ENCODE assay signal across 11 cellular contexts in the genomic region with DNA sequence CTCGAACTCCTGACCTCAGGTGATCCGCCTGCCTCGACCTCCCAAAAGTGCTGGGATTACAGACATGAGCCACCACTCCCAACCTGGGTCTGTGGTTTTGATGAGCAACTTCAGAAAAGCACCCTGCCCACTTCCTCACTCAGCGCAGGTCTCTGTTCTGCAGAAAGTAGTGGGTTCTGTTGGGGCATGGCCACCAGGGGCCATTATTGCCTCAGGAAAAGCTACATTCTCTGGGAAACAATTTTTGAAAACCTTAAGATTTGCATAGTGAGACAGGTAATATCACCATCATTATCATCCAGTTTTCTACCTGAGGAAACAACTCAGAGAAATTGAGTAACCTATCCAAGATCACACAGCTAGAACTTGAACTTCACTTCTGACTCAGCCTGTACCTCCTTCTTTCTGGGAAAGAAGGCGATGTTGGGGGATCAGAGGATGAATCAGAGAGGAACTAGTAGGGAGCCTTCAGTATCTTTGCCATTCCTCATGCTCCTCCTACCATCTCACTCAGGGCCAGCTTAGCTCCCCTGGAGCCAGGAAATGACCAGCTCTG. TPM values are rescaled to one million over a fixed set of nuclear protein-coding genes. Genes with fewer than 3 reads are reported as not detected.
DNase-seq lines count a peak whose midpoint lies in the region; ATAC-seq and TF ChIP-seq lines count a peak whose summit lies in the region.
"Had no signal": no experiment of that assay in that cellular context is flagged by ENCODE, and none has a peak within 500 bp of the region (broad histone marks: within the 10 kb centered on the region; RNA-seq: fewer than 3 reads in every experiment).

No MANE protein-coding gene starts in this region.

- H4K20me1 ChIP-seq in SK-N-SH (ENCODE audit: insufficient read depth) (no peaks in the 10 kb centered on the region), hepatocyte (ENCODE audit: insufficient read depth, poor library complexity, severe bottlenecking) (no peaks in the 10 kb centered on the region)

- DNase-seq in SK-N-SH = no peak
- DNase-seq in activated T-cell treated with anti-CD3 and anti-CD28 coated beads, Interleukin-2, amount 50 U/mL, for 72 hours = peak; percentile 58 to 60
- peak in 3 of 9 donors; percentile 31 to 42 (median 34) for DNase-seq in naive thymus-derived CD4-positive, alpha-beta T cell
- DNase-seq in hepatocyte (ENCODE audit: low spot score) = no peak
- no peak for DNase-seq in effector CD8-positive, alpha-beta T cell (lab: John Stamatoyannopoulos, UW)
- DNase-seq: activated effector memory CD4-positive, alpha-beta T cell treated with anti-CD3 and anti-CD28 coated beads, Interleukin-2, amount 50 U/mL, for 16 hours; SJCRH30 had no signal

- H3K9me3 ChIP-seq in SK-N-SH = no peaks in the 10 kb centered on the region
- H3K9me3 ChIP-seq in naive thymus-derived CD4-positive, alpha-beta T cell (ENCODE audit: control insufficient read depth in 2 of 3, low read length in 3 of 3) = no peaks in the 10 kb centered on the region
- no peaks in the 10 kb centered on the region for H3K9me3 ChIP-seq in hepatocyte (ENCODE audit: low read depth)
- H3K9me3 ChIP-seq: SJCRH30 had no signal

- H3K27ac Mint-ChIP-seq in activated T-cell treated with anti-CD3 and anti-CD28 coated beads, Interleukin-2, amount 50 U/mL, for 72 hours = no peak overlapping the region
- peak overlapping the region in 3 of 9 donors; percentile 16 to 78 (median 69) for H3K27ac Mint-ChIP-seq in naive thymus-derived CD4-positive, alpha-beta T cell

- no peak for ATAC-seq in SK-N-SH treated with all-trans-retinoic acid at 6 μM for 48 hours
- ATAC-seq in activated T-cell treated with anti-CD3 and anti-CD28 coated beads, Interleukin-2, amount 50 U/mL, for 72 hours (replicated peaks in 1 of 2) = peak; percentile 81 to 85
- peak; percentile 67 for ATAC-seq in naive thymus-derived CD4-positive, alpha-beta T cell
- ATAC-seq in HG02938 (IDR thresholded peaks at IDR 0.05; ENCODE audit: unreplicated experiment) = no peak

- H3K36me3 Mint-ChIP-seq in activated T-cell treated with anti-CD3 and anti-CD28 coated beads, Interleukin-2, amount 50 U/mL, for 72 hours (ENCODE audit: insufficient read depth in 2 of 2) = no peaks in the 10 kb centered on the region
- H3K36me3 Mint-ChIP-seq in naive thymus-derived CD4-positive, alpha-beta T cell = no peaks in the 10 kb centered on the region

- H3K4me2 ChIP-seq in SK-N-SH = no peak overlapping the region
- no peak overlapping the region for H3K4me2 ChIP-seq in hepatocyte

- H3K36me3 ChIP-seq in SK-N-SH (replicated peaks in 1 of 2; ENCODE audit: control insufficient read depth in 1 of 2, insufficient read depth in 2 of 2, low read length in 1 of 2) (no peaks in the 10 kb centered on the region), hepatocyte (replicated peaks; ENCODE audit: insufficient read depth, low read depth) (no peaks in the 10 kb centered on the region)
- H3K36me3 ChIP-seq in naive thymus-derived CD4-positive, alpha-beta T cell (ENCODE audit: control insufficient read depth in 2 of 3, insufficient read depth in 3 of 3, low read length in 3 of 3) = no peaks in the 10 kb centered on the region
- H3K36me3 ChIP-seq: SJCRH30 had no signal

- H3K9me3 Mint-ChIP-seq in activated T-cell treated with anti-CD3 and anti-CD28 coated beads, Interleukin-2, amount 50 U/mL, for 72 hours = no peaks in the 10 kb centered on the region
- peaks cover 0 to 2% (median 0%) of the 10 kb centered on the region in 11 donors for H3K9me3 Mint-ChIP-seq in naive thymus-derived CD4-positive, alpha-beta T cell

- POLR2A ChIA-PET in SK-N-SH (lab: Yijun Ruan, JAX) = no interaction called here
- POLR2A ChIA-PET in naive thymus-derived CD4-positive, alpha-beta T cell (lab: Charles Lee) = interaction anchor here (3.9 kb wide), 1 partner anchor 43 kb away, joined by 21 read pairs; a partner anchor contains a TSS

- H3K9ac ChIP-seq in SK-N-SH = no peak overlapping the region

- intact Hi-C loops in naive thymus-derived CD4-positive, alpha-beta T cell (cut with micrococcal nuclease) = no loop called here

- CTCF ChIA-PET in SK-N-SH (lab: Yijun Ruan, JAX) = interaction anchor here (0.8 to 45.5 kb wide), 10 partner anchors 24 to 244 kb away, joined by 3 to 2702 read pairs (median 4); a partner anchor contains a TSS
- CTCF ChIA-PET in naive thymus-derived CD4-positive, alpha-beta T cell (lab: Charles Lee) = interaction anchor here (1.0 to 8.9 kb wide), 5 partner anchors 22 to 176 kb away, joined by 3 to 234 read pairs (median 4); a partner anchor contains a TSS

- WGBS in SK-N-SH (ENCODE audit: low lambda C conversion rate) = 62% methylated on average over 5 of the region's 5 CpGs
- 79% methylated on average over 5 of the region's 5 CpGs for WGBS in hepatocyte (ENCODE audit: low lambda C conversion rate, missing lambda C conversion rate)

- H3K9me2 ChIP-seq in SK-N-SH (no peaks in the 10 kb centered on the region), hepatocyte (replicated peaks; ENCODE audit: insufficient read depth) (no peaks in the 10 kb centered on the region)

- no peaks in the 10 kb centered on the region for H3K27me3 ChIP-seq in SK-N-SH (ENCODE audit: insufficient read depth)
- H3K27me3 ChIP-seq in naive thymus-derived CD4-positive, alpha-beta T cell (ENCODE audit: control insufficient read depth in 2 of 2, insufficient read depth in 2 of 2, low read length in 2 of 2) = peaks cover 0 to 4% of the 10 kb centered on the region in 2 donors
- peaks cover 13% of the 10 kb centered on the region for H3K27me3 ChIP-seq in hepatocyte

- TF ChIP-seq CTCF in SK-N-SH (IDR thresholded peaks at IDR 0.05) = peak; percentile 21; the same call in 1 of the 2 replicates
- no peak for TF ChIP-seq CTCF in hepatocyte (IDR thresholded peaks at IDR 0.05; ENCODE audit: poor library complexity)

- TF ChIP-seq RAD21 in SK-N-SH (IDR thresholded peaks at IDR 0.05; ENCODE audit: low read length) = peak; percentile 20; the same call in 1 of the 2 replicates
- TF ChIP-seq RAD21 in Ishikawa (IDR thresholded peaks at IDR 0.05; ENCODE audit: low read depth) = peak; percentile 16; the same call in 1 of the 2 replicates

- no peaks in the 10 kb centered on the region for H3F3A ChIP-seq in SK-N-SH (replicated peaks; ENCODE audit: insufficient read depth)

- peaks cover 0 to 4% of the 10 kb centered on the region in 2 experiments; a peak in 2 of 4 replicates for H3K4me1 ChIP-seq in SK-N-SH (ENCODE audit: control insufficient read depth in 1 of 2, insufficient read depth in 2 of 2, low read depth in 1 of 2, low read length in 1 of 2)
- peaks cover 3 to 18% of the 10 kb centered on the region in 2 donors for H3K4me1 ChIP-seq in naive thymus-derived CD4-positive, alpha-beta T cell (ENCODE audit: control insufficient read depth in 2 of 2, insufficient read depth in 2 of 2, low read length in 2 of 2)
- H3K4me1 ChIP-seq in hepatocyte (ENCODE audit: insufficient read depth) = no peaks in the 10 kb centered on the region
- H3K4me1 ChIP-seq: SJCRH30 had no signal

- H3K27ac ChIP-seq in SK-N-SH (ENCODE audit: low read depth in 2 of 2, low read length in 1 of 2) (no peak overlapping the region), hepatocyte (no peak overlapping the region)
- no peak overlapping the region for H3K27ac ChIP-seq in naive thymus-derived CD4-positive, alpha-beta T cell (ENCODE audit: low read depth, low read length)
- H3K27ac ChIP-seq: SJCRH30 had no signal

- H2AFZ ChIP-seq in SK-N-SH (ENCODE audit: low read depth) (no peak overlapping the region), hepatocyte (no peak overlapping the region)

- TF ChIP-seq EP300 in SK-N-SH (IDR thresholded peaks at IDR 0.05; ENCODE audit: borderline replicate concordance in 1 of 2, low read depth in 1 of 2, low read length in 1 of 2) (no peak), Ishikawa (IDR thresholded peaks at IDR 0.05; ENCODE audit: borderline replicate concordance) (no peak)

- H3K79me2 ChIP-seq in SK-N-SH (ENCODE audit: insufficient read depth) (no peaks in the 10 kb centered on the region), hepatocyte (no peaks in the 10 kb centered on the region)

- peaks cover 23% of the 10 kb centered on the region for H3K4me1 Mint-ChIP-seq in activated T-cell treated with anti-CD3 and anti-CD28 coated beads, Interleukin-2, amount 50 U/mL, for 72 hours (ENCODE audit: low read depth)
- H3K4me1 Mint-ChIP-seq in naive thymus-derived CD4-positive, alpha-beta T cell = peaks cover 11 to 23% (median 17%) of the 10 kb centered on the region in 7 donors

- H3K27me3 Mint-ChIP-seq in activated T-cell treated with anti-CD3 and anti-CD28 coated beads, Interleukin-2, amount 50 U/mL, for 72 hours (ENCODE audit: low read depth) = peaks cover 36% of the 10 kb centered on the region
- peaks cover 24 to 43% (median 27%) of the 10 kb centered on the region in 5 donors for H3K27me3 Mint-ChIP-seq in naive thymus-derived CD4-positive, alpha-beta T cell

- peak overlapping the region; percentile 11 to 14 for H3K4me3 Mint-ChIP-seq in activated T-cell treated with anti-CD3 and anti-CD28 coated beads, Interleukin-2, amount 50 U/mL, for 72 hours
- peak overlapping the region in 2 of 10 donors; percentile 45 to 49 for H3K4me3 Mint-ChIP-seq in naive thymus-derived CD4-positive, alpha-beta T cell

- H3K4me3 ChIP-seq in SK-N-SH (ENCODE audit: low read depth in 2 of 2, low read length in 1 of 2) = no peak overlapping the region
- no peak overlapping the region for H3K4me3 ChIP-seq in naive thymus-derived CD4-positive, alpha-beta T cell (ENCODE audit: low read length)
- no peak overlapping the region for H3K4me3 ChIP-seq in hepatocyte
- H3K4me3 ChIP-seq: SJCRH30 had no signal

RNA-seq across cellular contexts. Expression of a gene that starts 7.1 kb away (rescaled TPM):
- 12.6 and 15.8 TPM in 2 replicates for polyA plus RNA-seq in SK-N-SH (2012; rRNA removed)
- polyA plus RNA-seq in SK-N-SH (2012; cell fraction: cytosol; rRNA removed) = 10.5 and 12.5 TPM in 2 replicates
- polyA plus RNA-seq in SK-N-SH (2012; cell fraction: nucleus; rRNA removed) = 28.7 and 40.4 TPM in 2 replicates
- total RNA-seq in activated T-cell treated with anti-CD3 and anti-CD28 coated beads, Interleukin-2, amount 50 U/mL, for 72 hours = under 1 TPM in 1 of 2 donors, not detected in 1; 0.05 TPM
- under 1 TPM in 1 of 5 experiments, not detected in 4; 0.05 TPM for total RNA-seq in naive thymus-derived CD4-positive, alpha-beta T cell
- polyA plus RNA-seq in naive thymus-derived CD4-positive, alpha-beta T cell = not detected
- total RNA-seq in hepatocyte = 7.9 and 13.8 TPM in 2 replicates
- polyA plus RNA-seq in hepatocyte = 3.6 and 4.8 TPM in 2 replicates

RNA-seq across cellular contexts. Expression of a gene that starts 21.1 kb away (rescaled TPM):
- polyA plus RNA-seq in SK-N-SH (2012; rRNA removed) (13.3 and 42.1 TPM in 2 replicates), hepatocyte (171 and 195 TPM in 2 replicates)
- 27.0 TPM in 2 replicates for polyA plus RNA-seq in SK-N-SH (2012; cell fraction: cytosol; rRNA removed)
- 21.2 and 48.9 TPM in 2 replicates for polyA plus RNA-seq in SK-N-SH (2012; cell fraction: nucleus; rRNA removed)
- 1 to 10 TPM; 2.5 TPM for total RNA-seq in activated T-cell treated with anti-CD3 and anti-CD28 coated beads, Interleukin-2, amount 50 U/mL, for 72 hours
- total RNA-seq in naive thymus-derived CD4-positive, alpha-beta T cell = 1 to 10 TPM in 4 of 5 experiments, under 1 TPM in 1; 0.38 to 2.5 (median 1.4) TPM
- 1 to 10 TPM in 1 of 2 donors, under 1 TPM in 1; 0.40 to 1.1 TPM for polyA plus RNA-seq in naive thymus-derived CD4-positive, alpha-beta T cell
- 54.5 and 93.5 TPM in 2 replicates for total RNA-seq in hepatocyte

RNA-seq across cellular contexts. Expression of a gene that starts 42.4 kb away (rescaled TPM):
- polyA plus RNA-seq in SK-N-SH (2012; rRNA removed) = 0.13 and 0.25 TPM in 2 replicates
- 0.08 and 0.25 TPM in 2 replicates for polyA plus RNA-seq in SK-N-SH (2012; cell fraction: cytosol; rRNA removed)
- polyA plus RNA-seq in SK-N-SH (2012; cell fraction: nucleus; rRNA removed) = 0.10 and 0.20 TPM in 2 replicates
- total RNA-seq in activated T-cell treated with anti-CD3 and anti-CD28 coated beads, Interleukin-2, amount 50 U/mL, for 72 hours = under 1 TPM in 1 of 2 donors, not detected in 1; 0.10 TPM
- total RNA-seq in naive thymus-derived CD4-positive, alpha-beta T cell = not detected
- polyA plus RNA-seq in naive thymus-derived CD4-positive, alpha-beta T cell = not detected
- 0.03 and 0.84 TPM in 2 replicates for total RNA-seq in hepatocyte
- not detected in 2 replicates for polyA plus RNA-seq in hepatocyte
- total RNA-seq: glomerular endothelial cell, SJCRH30 had no signal

RNA-seq across cellular contexts. Expression of a gene that starts 44.0 kb away (rescaled TPM):
- polyA plus RNA-seq in SK-N-SH (2012; rRNA removed) = 20.1 and 21.2 TPM in 2 replicates
- polyA plus RNA-seq in SK-N-SH (2012; cell fraction: cytosol; rRNA removed) = 10.7 and 14.0 TPM in 2 replicates
- 51.7 and 72.4 TPM in 2 replicates for polyA plus RNA-seq in SK-N-SH (2012; cell fraction: nucleus; rRNA removed)
- total RNA-seq in activated T-cell treated with anti-CD3 and anti-CD28 coated beads, Interleukin-2, amount 50 U/mL, for 72 hours = 100 to 1,000 TPM in 1 of 2 donors, 10 to 100 TPM in 1; 90.5 to 100 TPM
- 10 to 100 TPM; 16.0 to 29.8 (median 29.1) TPM for total RNA-seq in naive thymus-derived CD4-positive, alpha-beta T cell
- 1 to 10 TPM; 4.4 to 5.1 TPM for polyA plus RNA-seq in naive thymus-derived CD4-positive, alpha-beta T cell
- total RNA-seq in hepatocyte = 20.6 and 21.8 TPM in 2 replicates
- polyA plus RNA-seq in hepatocyte = 22.6 and 24.7 TPM in 2 replicates

RNA-seq across cellular contexts. Expression of a gene that starts 44.3 kb away (rescaled TPM):
- polyA plus RNA-seq in SK-N-SH (2012; rRNA removed) = 31.6 and 44.3 TPM in 2 replicates
- polyA plus RNA-seq in SK-N-SH (2012; cell fraction: cytosol; rRNA removed) = 28.2 and 36.0 TPM in 2 replicates
- 22.9 and 32.5 TPM in 2 replicates for polyA plus RNA-seq in SK-N-SH (2012; cell fraction: nucleus; rRNA removed)
- 10 to 100 TPM; 36.3 to 37.1 TPM for total RNA-seq in activated T-cell treated with anti-CD3 and anti-CD28 coated beads, Interleukin-2, amount 50 U/mL, for 72 hours
- total RNA-seq in naive thymus-derived CD4-positive, alpha-beta T cell = 10 to 100 TPM; 44.7 to 59.9 (median 53.9) TPM
- 10 to 100 TPM; 15.3 to 20.6 TPM for polyA plus RNA-seq in naive thymus-derived CD4-positive, alpha-beta T cell
- 22.4 and 27.5 TPM in 2 replicates for total RNA-seq in hepatocyte
- 13.5 and 16.4 TPM in 2 replicates for polyA plus RNA-seq in hepatocyte

Comparison
In these comparisons a context has a peak if more than half of its experiments do, and no peak if none do; other contexts are left out.
1. DNase-seq: peak in activated T-cell treated with anti-CD3 and anti-CD28 coated beads, Interleukin-2, amount 50 U/mL, for 72 hours (2 of 2); none in SK-N-SH (single experiment), hepatocyte (single experiment) and effector CD8-positive, alpha-beta T cell (single experiment).
2. ATAC-seq: peak in activated T-cell treated with anti-CD3 and anti-CD28 coated beads, Interleukin-2, amount 50 U/mL, for 72 hours (2 of 2) and naive thymus-derived CD4-positive, alpha-beta T cell (single experiment); none in SK-N-SH treated with all-trans-retinoic acid at 6 μM for 48 hours (single experiment) and HG02938 (single experiment).
3. RNA of a gene that starts 21.1 kb away (total RNA-seq): 54.5 to 93.5 TPM in hepatocyte; 2.5 TPM in activated T-cell treated with anti-CD3 and anti-CD28 coated beads, Interleukin-2, amount 50 U/mL, for 72 hours and 0.38 to 2.5 TPM in naive thymus-derived CD4-positive, alpha-beta T cell; every median in the first group is over 10 times any median in the second.